17 cellular contexts compared by ENCODE assay signal in the genomic region with DNA sequence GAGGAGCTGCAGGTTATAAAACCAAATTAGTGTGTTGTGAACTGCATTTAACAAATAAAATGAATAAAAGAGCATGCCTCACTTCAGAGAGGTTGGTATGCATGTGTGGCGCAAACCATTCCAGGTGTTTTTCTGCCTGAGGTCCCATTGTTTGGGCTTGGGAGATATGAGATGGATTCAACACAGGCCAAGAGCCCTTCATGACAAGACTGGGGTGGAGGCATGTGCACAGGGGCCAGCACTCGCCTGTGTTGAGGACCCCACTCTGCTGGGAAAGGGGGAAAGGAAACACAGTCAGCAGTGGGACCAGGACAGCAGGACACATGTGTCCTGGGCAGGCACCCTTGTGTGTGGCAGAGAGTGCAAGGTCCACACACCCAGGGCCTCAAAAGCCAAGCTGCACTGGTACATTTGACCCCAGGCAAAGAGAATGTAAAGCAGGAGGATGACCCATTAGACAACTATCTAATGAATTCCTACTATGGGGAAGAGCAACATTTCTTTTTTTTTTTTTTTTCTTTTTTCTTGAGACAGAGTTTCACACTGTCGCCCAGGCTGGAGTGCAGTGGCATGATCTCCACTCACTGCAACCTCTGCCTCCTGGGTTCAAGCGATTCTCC. TPM values are rescaled to one million over a fixed set of nuclear protein-coding genes. Genes with fewer than 3 reads are reported as not detected.
A peak's percentile ranks its signal among the peaks of the same experiment; 100 is the strongest.
DNase-seq lines count a peak whose midpoint lies in the region; ATAC-seq and TF ChIP-seq lines count a peak whose summit lies in the region.
"Had no signal": no experiment of that assay in that cellular context is flagged by ENCODE, and none has a peak within 500 bp of the region (broad histone marks: within the 10 kb centered on the region; RNA-seq: fewer than 3 reads in every experiment).

No MANE protein-coding gene starts in this region.

- H3K36me3 Mint-ChIP-seq in HFFc6 (ENCODE audit: low read depth) = no peaks in the 10 kb centered on the region

- no peaks in the 10 kb centered on the region for H3K9me3 Mint-ChIP-seq in HFFc6

- H3K9me3 ChIP-seq in upper lobe of right lung = no peaks in the 10 kb centered on the region

- H3K27ac Mint-ChIP-seq in HFFc6 = peak overlapping the region; percentile 65

- H3K4me3 Mint-ChIP-seq in HFFc6 = peak overlapping the region; percentile 40

- no peak for TF ChIP-seq CTCF in HFFc6 (IDR thresholded peaks at IDR 0.05)
- no peak for TF ChIP-seq CTCF in upper lobe of right lung (IDR thresholded peaks at IDR 0.05)

- H3K27me3 Mint-ChIP-seq in HFFc6 (ENCODE audit: insufficient read depth) = peaks cover 11% of the 10 kb centered on the region

- H3K4me1 Mint-ChIP-seq in HFFc6 (ENCODE audit: low read depth) = peaks cover 54% of the 10 kb centered on the region

- H3K36me3 ChIP-seq in upper lobe of right lung = no peaks in the 10 kb centered on the region

- peaks cover 20% of the 10 kb centered on the region for H3K27me3 ChIP-seq in upper lobe of right lung

- H3K4me1 ChIP-seq in upper lobe of right lung = no peaks in the 10 kb centered on the region

- intact Hi-C loops in upper lobe of right lung (cut with DNase I) = no loop called here

- no peak overlapping the region for H3K4me3 ChIP-seq in upper lobe of right lung

- DNase-seq in activated CD8-positive, alpha-beta memory T cell treated with anti-CD3 and anti-CD28 coated beads for 24 hours = peak; percentile 21
- no peak for DNase-seq in activated CD8-positive, alpha-beta memory T cell treated with anti-CD3 and anti-CD28 coated beads, Interleukin-2, amount 50 U/mL, for 48 hours
- peak; percentile 49 for DNase-seq in HFFc6
- DNase-seq in epithelial cell of prostate (ENCODE audit: low read depth, low spot score) = no peak
- DNase-seq in upper lobe of right lung = peak; percentile 18
- DNase-seq in hypothalamus (lab: John Stamatoyannopoulos, UW) = no peak
- DNase-seq in activated T-cell treated with anti-CD3 and anti-CD28 coated beads for 4 hours = no peak
- no peak for DNase-seq in medulla oblongata (ENCODE audit: extremely low spot score)
- DNase-seq: Calu3, GF-D8, MM.1S, NCI-H1105 treated with DMSO at 0.1 percent for 48 hours, NCI-H2029, NCI-H510A treated with DMSO at 0.1 percent for 48 hours had no signal

- no peak for ATAC-seq in upper lobe of right lung

- H3K27ac ChIP-seq in epithelial cell of prostate (peak overlapping the region; percentile 43), upper lobe of right lung (no peak overlapping the region)
- H3K27ac ChIP-seq: KMS-11 had no signal

RNA-seq across cellular contexts. Expression of a gene that starts 9.2 kb away (rescaled TPM):
- not detected for total RNA-seq in HFFc6 (2021; fragmentation: NEBNext Ultra II Directional; extraction: Animal tissue kit (Norgen Biotek cat#: 25700))
- total RNA-seq in upper lobe of right lung = not detected
- total RNA-seq: A172, Calu3, H1 had no signal

RNA-seq across cellular contexts. Expression of a gene that starts 12.9 kb away (rescaled TPM):
- total RNA-seq in HFFc6 (2021; fragmentation: NEBNext Ultra II Directional; extraction: Animal tissue kit (Norgen Biotek cat#: 25700)) = not detected
- not detected for total RNA-seq in upper lobe of right lung
- total RNA-seq: A172, Calu3, H1 had no signal

Comparison
In these comparisons a context has a peak if more than half of its experiments do, and no peak if none do; other contexts are left out.
1. DNase-seq: peak in activated CD8-positive, alpha-beta memory T cell treated with anti-CD3 and anti-CD28 coated beads for 24 hours (single experiment), HFFc6 (single experiment) and upper lobe of right lung (single experiment); none in activated CD8-positive, alpha-beta memory T cell treated with anti-CD3 and anti-CD28 coated beads, Interleukin-2, amount 50 U/mL, for 48 hours (single experiment), epithelial cell of prostate (single experiment), hypothalamus (0 of 51), activated T-cell treated with anti-CD3 and anti-CD28 coated beads for 4 hours (single experiment) and medulla oblongata (single experiment).